Comparison of ENCODE assay signal across 9 cellular contexts in genomic region chr6:159679091-159680077, GRCh38. TPM values are rescaled to one million over a fixed set of nuclear protein-coding genes. Genes with fewer than 3 reads are reported as not detected.
DNase-seq lines count a peak whose midpoint lies in the region; ATAC-seq and FAIRE-seq lines count a peak whose summit lies in the region.
"Had no signal": no experiment of that assay in that cellular context is flagged by ENCODE, and none has a peak within 500 bp of the region (broad histone marks: within the 10 kb centered on the region; RNA-seq: fewer than 3 reads in every experiment).

No MANE protein-coding gene starts in this region.

- H3K36me3 ChIP-seq in esophagus (ENCODE audit: control insufficient read depth in 2 of 2, insufficient read depth in 2 of 2, low read length in 1 of 2) (peaks cover 2 to 7% of the 10 kb centered on the region in 2 donors), small intestine (ENCODE audit: control insufficient read depth in 2 of 2, insufficient read depth in 2 of 2, low read length in 2 of 2) (peaks cover 12 to 13% of the 10 kb centered on the region in 2 donors)

- H3K4me3 ChIP-seq in esophagus (ENCODE audit: low read depth in 1 of 2, low read length in 2 of 2) (no peak overlapping the region), small intestine (ENCODE audit: low read depth in 1 of 2, low read length in 2 of 2) (no peak overlapping the region)

- peak overlapping the region; percentile 87 for H3K27ac Mint-ChIP-seq in activated T-cell treated with anti-CD3 and anti-CD28 coated beads, Interleukin-2, amount 50 U/mL, for 24 hours
- peak overlapping the region; percentile 84 for H3K27ac Mint-ChIP-seq in stimulated activated effector memory CD8-positive, alpha-beta T cell treated with anti-CD3 and anti-CD28 coated beads, Interleukin-12 subunit alpha, Interleukin-12 subunit beta, amount 100 ng/mL, for 72 hours

- no peaks in the 10 kb centered on the region for H3K27me3 Mint-ChIP-seq in activated T-cell treated with anti-CD3 and anti-CD28 coated beads, Interleukin-2, amount 50 U/mL, for 24 hours

- peaks cover 44% of the 10 kb centered on the region for H3K4me1 Mint-ChIP-seq in activated T-cell treated with anti-CD3 and anti-CD28 coated beads, Interleukin-2, amount 50 U/mL, for 24 hours (ENCODE audit: low read depth)
- peaks cover 7% of the 10 kb centered on the region for H3K4me1 Mint-ChIP-seq in stimulated activated effector memory CD8-positive, alpha-beta T cell treated with anti-CD3 and anti-CD28 coated beads, Interleukin-12 subunit alpha, Interleukin-12 subunit beta, amount 100 ng/mL, for 72 hours

- ATAC-seq in stimulated activated effector memory CD8-positive, alpha-beta T cell treated with anti-CD3 and anti-CD28 coated beads, Interleukin-12 subunit alpha, Interleukin-12 subunit beta, amount 100 ng/mL, for 72 hours, result peak; percentile 82

- no peaks in the 10 kb centered on the region for H3K9me3 ChIP-seq in esophagus (ENCODE audit: control insufficient read depth in 2 of 2, insufficient read depth in 1 of 2, low read depth in 1 of 2, low read length in 1 of 2)
- H3K9me3 ChIP-seq in small intestine (ENCODE audit: control insufficient read depth, low read depth), result no peaks in the 10 kb centered on the region
- H3K9me3 ChIP-seq: BE2C had no signal

- FAIRE-seq in small intestine (lab: Jason Lieb, UNC), result no peak

- H3K27ac ChIP-seq in esophagus (ENCODE audit: low read depth in 2 of 2, low read length in 1 of 2), result peak overlapping the region; percentile 50 to 55
- H3K27ac ChIP-seq in small intestine (ENCODE audit: low read depth in 1 of 2, low read length in 1 of 2), result no peak overlapping the region

- peaks cover 2% of the 10 kb centered on the region for H3K9me3 Mint-ChIP-seq in activated T-cell treated with anti-CD3 and anti-CD28 coated beads, Interleukin-2, amount 50 U/mL, for 24 hours
- H3K9me3 Mint-ChIP-seq in stimulated activated effector memory CD8-positive, alpha-beta T cell treated with anti-CD3 and anti-CD28 coated beads, Interleukin-12 subunit alpha, Interleukin-12 subunit beta, amount 100 ng/mL, for 72 hours, result no peaks in the 10 kb centered on the region

- H3K4me3 Mint-ChIP-seq in activated T-cell treated with anti-CD3 and anti-CD28 coated beads, Interleukin-2, amount 50 U/mL, for 24 hours, result peak overlapping the region; percentile 0
- H3K4me3 Mint-ChIP-seq in stimulated activated effector memory CD8-positive, alpha-beta T cell treated with anti-CD3 and anti-CD28 coated beads, Interleukin-12 subunit alpha, Interleukin-12 subunit beta, amount 100 ng/mL, for 72 hours, result no peak overlapping the region

- no peaks in the 10 kb centered on the region for H3K27me3 ChIP-seq in esophagus (ENCODE audit: control insufficient read depth in 1 of 2, insufficient read depth in 2 of 2, low read length in 2 of 2)
- H3K27me3 ChIP-seq in small intestine (ENCODE audit: control insufficient read depth in 2 of 2, insufficient read depth in 2 of 2, low read length in 2 of 2), result no peaks in the 10 kb centered on the region
- H3K27me3 ChIP-seq: BE2C had no signal

- DNase-seq in activated T-cell treated with anti-CD3 and anti-CD28 coated beads, Interleukin-2, amount 50 U/mL, for 24 hours, result no peak
- no peak for DNase-seq in activated T-cell treated with anti-CD3 and anti-CD28 coated beads, Interleukin-2, amount 50 U/mL, for 1 hour
- peak; percentile 5 for DNase-seq in MV-4-11 (lab: John Stamatoyannopoulos, UW)
- no peak for DNase-seq in stimulated activated effector memory CD8-positive, alpha-beta T cell treated with anti-CD3 and anti-CD28 coated beads, Interleukin-12 subunit alpha, Interleukin-12 subunit beta, amount 100 ng/mL, for 72 hours (ENCODE audit: low spot score in 2 of 2)
- no peak for DNase-seq in NCI-H510A treated with DMSO at 0.1 percent for 48 hours (lab: John Stamatoyannopoulos, UW)
- DNase-seq in effector CD4-positive, alpha-beta T cell, result no peak
- DNase-seq in small intestine, result no peak
- DNase-seq: BE2C had no signal

- peaks cover 68% of the 10 kb centered on the region for H3K36me3 Mint-ChIP-seq in activated T-cell treated with anti-CD3 and anti-CD28 coated beads, Interleukin-2, amount 50 U/mL, for 24 hours (ENCODE audit: low read depth)
- peaks cover 67% of the 10 kb centered on the region for H3K36me3 Mint-ChIP-seq in stimulated activated effector memory CD8-positive, alpha-beta T cell treated with anti-CD3 and anti-CD28 coated beads, Interleukin-12 subunit alpha, Interleukin-12 subunit beta, amount 100 ng/mL, for 72 hours

- H3K4me1 ChIP-seq in esophagus (ENCODE audit: control insufficient read depth in 2 of 2, insufficient read depth in 2 of 2, low read length in 1 of 2), result no peaks in the 10 kb centered on the region
- H3K4me1 ChIP-seq in small intestine (ENCODE audit: control insufficient read depth in 2 of 2, insufficient read depth in 1 of 2, low read depth in 1 of 2, low read length in 1 of 2), result no peaks in the 10 kb centered on the region
- H3K4me1 ChIP-seq: BE2C had no signal

- WGBS in esophagus, 2 donors, result 48 to 54% methylated on average over 5 of the region's 5 CpGs
- 54 to 69% (median 64%) methylated on average over 5 of the region's 5 CpGs for WGBS in small intestine, 3 donors

RNA-seq across cellular contexts. Expression of gene SOD2, which starts 13.7 kb away (rescaled TPM):
- polyA plus RNA-seq in esophagus (100 to 1,000 TPM in 1 of 2 donors, 10 to 100 TPM in 1; 79.1 to 167 TPM), small intestine (100 to 1,000 TPM in 2 of 3 donors, 10 to 100 TPM in 1; 81.6 to 250 (median 134) TPM)

RNA-seq across cellular contexts. Expression of gene WTAP, which starts 47.9 kb away (rescaled TPM):
- polyA plus RNA-seq in esophagus (10 to 100 TPM; 55.8 to 75.6 TPM), small intestine (10 to 100 TPM; 57.6 to 87.7 (median 65.7) TPM)

Comparison
In these comparisons a context has a peak if more than half of its experiments do, and no peak if none do; other contexts are left out.
1. H3K27ac ChIP-seq: peak in esophagus (2 of 2); none in small intestine (0 of 2).